ENCODE assay signal across 8 cellular contexts in genomic region chr7:35035511-35035921, GRCh38. TPM values are rescaled to one million over a fixed set of nuclear protein-coding genes. Genes with fewer than 3 reads are reported as not detected.
DNase-seq lines count a peak whose midpoint lies in the region; ATAC-seq and TF ChIP-seq lines count a peak whose summit lies in the region.

No MANE protein-coding gene starts in this region.

- H3K36me3 ChIP-seq in BJ (ENCODE audit: control insufficient read depth, insufficient read depth, low read length) (no peaks in the 10 kb centered on the region), SU-DHL-6 (ENCODE audit: low read length) (no peaks in the 10 kb centered on the region)

- H4K20me1 ChIP-seq in SU-DHL-6 (ENCODE audit: low read depth, low read length) = peaks cover 39% of the 10 kb centered on the region

- H3K9me2 ChIP-seq in SU-DHL-6 (replicated peaks; ENCODE audit: insufficient read depth, low read length) = no peaks in the 10 kb centered on the region

- 0 out of 2 replicates have a peak, but pooled peaks cover 6% of the 10 kb centered on the region for H3F3A ChIP-seq in SU-DHL-6 (ENCODE audit: insufficient read depth)

- DNase-seq in BJ (ENCODE audit: low read depth) = no peak
- DNase-seq in HuH-7 (ENCODE audit: low spot score) = peak; percentile 53
- DNase-seq in dedifferentiated amniotic fluid mesenchymal stem cell (ENCODE audit: extremely low spot score) = peak; percentile 25
- DNase-seq in mucosa of gallbladder (ENCODE audit: low spot score) = peak; percentile 24

- H3K4me3 ChIP-seq in BJ (ENCODE audit: low read depth, low read length) = 0 out of 2 replicates have a peak overlapping the region, but pooled peaks have one; percentile 5
- no peak overlapping the region for H3K4me3 ChIP-seq in SU-DHL-6 (ENCODE audit: insufficient read depth, low read length, poor library complexity, severe bottlenecking)

- CTCF ChIA-PET in BJ (lab: Yijun Ruan, JAX) = no interaction called here

- H3K4me2 ChIP-seq in SU-DHL-6 (ENCODE audit: low read depth, low read length, poor library complexity, severe bottlenecking) = peak overlapping the region; percentile 84

- H3K79me2 ChIP-seq in SU-DHL-6 (ENCODE audit: insufficient read depth, low read length) = peaks cover 23% of the 10 kb centered on the region

- peak; percentile 19 for ATAC-seq in GM18520 (IDR thresholded peaks at IDR 0.05; ENCODE audit: unreplicated experiment)
- ATAC-seq in HG03439 (IDR thresholded peaks at IDR 0.05; ENCODE audit: unreplicated experiment) = no peak
- ATAC-seq in HG03139 (IDR thresholded peaks at IDR 0.05; ENCODE audit: unreplicated experiment) = no peak

- H3K27me3 ChIP-seq in BJ (ENCODE audit: control insufficient read depth, insufficient read depth, low read length) (no peaks in the 10 kb centered on the region), SU-DHL-6 (ENCODE audit: low read length) (no peaks in the 10 kb centered on the region)

- POLR2A ChIA-PET in BJ (lab: Charles Lee) = no interaction called here

- peak overlapping the region; percentile 69; the same call in 1 of the 2 replicates for H3K9ac ChIP-seq in SU-DHL-6 (ENCODE audit: low read length)

- TF ChIP-seq CTCF in BJ (IDR thresholded peaks at IDR 0.05; ENCODE audit: insufficient read depth, low read depth, low read length) (no peak), SU-DHL-6 (IDR thresholded peaks at IDR 0.05; ENCODE audit: insufficient read depth, low read length, poor library complexity, severe bottlenecking) (no peak)

- no peaks in the 10 kb centered on the region for H3K9me3 ChIP-seq in SU-DHL-6 (ENCODE audit: insufficient read depth, low read length)

- no peak overlapping the region for H3K27ac ChIP-seq in SU-DHL-6 (ENCODE audit: low read depth, low read length)

- no peak overlapping the region for H2AFZ ChIP-seq in SU-DHL-6 (ENCODE audit: low read depth, low read length, severe bottlenecking)

RNA-seq across cellular contexts. Expression of gene DPY19L1, which starts 1.8 kb away (rescaled TPM):
- 10.2 and 20.5 TPM in 2 replicates for polyA plus RNA-seq in BJ (2011; rRNA removed)
- polyA minus RNA-seq in BJ (2011; rRNA and poly(A)+ RNA removed) = 10.1 and 11.0 TPM in 2 replicates
- total RNA-seq in mucosa of gallbladder = 25.2 TPM
